ENCODE assay signal across 8 cellular contexts in the genomic region with DNA sequence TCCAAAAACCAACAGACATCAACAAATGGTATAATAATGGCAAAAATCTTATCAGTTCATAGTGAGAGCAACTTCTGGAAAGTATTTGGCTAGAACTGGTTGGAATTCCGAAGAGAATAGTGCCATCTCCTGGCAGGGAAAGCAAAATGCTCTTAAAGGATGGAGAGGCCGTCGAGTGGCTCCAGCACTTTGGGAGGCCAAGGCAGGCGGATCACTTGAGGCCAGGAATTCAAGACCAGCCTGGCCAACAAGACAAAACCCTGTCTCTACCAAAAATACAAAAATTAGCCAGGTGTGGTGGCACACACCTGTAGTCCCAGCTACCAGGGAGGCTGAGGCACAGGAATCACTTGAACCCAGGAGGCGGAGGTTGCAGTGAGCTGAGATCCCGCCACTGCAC. TPM values are rescaled to one million over a fixed set of nuclear protein-coding genes. Genes with fewer than 3 reads are reported as not detected.
DNase-seq lines count a peak whose midpoint lies in the region; ATAC-seq and TF ChIP-seq lines count a peak whose summit lies in the region.
"Not testable (repeated sequence)": the region's sequence is repeated elsewhere in the genome, so short reads cannot be mapped to it uniquely, and the experiment has no call there.

No MANE protein-coding gene starts in this region.

- peaks cover 24% of the 10 kb centered on the region for H3K36me3 ChIP-seq in Panc1 (ENCODE audit: control insufficient read depth, insufficient read depth, low read length)
- not testable (repeated sequence) for H3K36me3 ChIP-seq in fibroblast of lung (ENCODE audit: control insufficient read depth, insufficient read depth, low read length)
- peaks cover 45% of the 10 kb centered on the region for H3K36me3 ChIP-seq in smooth muscle cell (ENCODE audit: low read depth)

- not testable (repeated sequence) for H4K20me1 ChIP-seq in fibroblast of lung (ENCODE audit: control insufficient read depth, extremely low read depth, insufficient read depth, low read length)
- H4K20me1 ChIP-seq in smooth muscle cell (ENCODE audit: low read depth): peaks cover 21% of the 10 kb centered on the region

- H3K4me2 ChIP-seq in fibroblast of lung (ENCODE audit: extremely low read depth, insufficient read depth, low read length); smooth muscle cell: not testable (repeated sequence)

- peak; percentile 83 for TF ChIP-seq CTCF in C4-2B (conservative IDR thresholded peaks at IDR 0.05)
- peak; percentile 28 for TF ChIP-seq CTCF in GM13976 (IDR thresholded peaks at IDR 0.05; ENCODE audit: borderline replicate concordance, control extremely low read depth, extremely low read depth, insufficient read depth, missing control alignments)
- peak; percentile 77 for TF ChIP-seq CTCF in Panc1 (IDR thresholded peaks at IDR 0.05)
- peak; percentile 51 to 66 for TF ChIP-seq CTCF in fibroblast of lung (conservative IDR thresholded peaks at IDR 0.05 in 1 of 2, IDR thresholded peaks at IDR 0.05 in 1 of 2; ENCODE audit: low read depth in 1 of 2, low read length in 2 of 2)
- TF ChIP-seq CTCF in smooth muscle cell (IDR thresholded peaks at IDR 0.05; ENCODE audit: borderline replicate concordance, insufficient read depth, poor library complexity, severe bottlenecking): peak; percentile 54

- in situ Hi-C loops in GM13976 (cut with MboI; ENCODE audit: low sequenced_read_pairs, unreplicated experiment); Panc1 (cut with HindIII; ENCODE audit: low pct_unique_long_range_greater_than_20kb, low sequenced_read_pairs): not testable (repeated sequence)

- not testable (repeated sequence) for H3K4me1 ChIP-seq in Panc1 (ENCODE audit: control insufficient read depth, insufficient read depth, low read length); fibroblast of lung (ENCODE audit: control insufficient read depth, extremely low read depth, insufficient read depth, low read length); smooth muscle cell (ENCODE audit: low read depth)

- H3K9ac ChIP-seq in fibroblast of lung (ENCODE audit: insufficient read depth, low read length); smooth muscle cell (ENCODE audit: low read depth): not testable (repeated sequence)

- H3K27me3 ChIP-seq in Panc1 (ENCODE audit: control insufficient read depth, insufficient read depth, low read length); fibroblast of lung (ENCODE audit: control insufficient read depth, insufficient read depth, low read length); smooth muscle cell (ENCODE audit: low read depth): not testable (repeated sequence)

- DNase-seq in GM13976 (ENCODE audit: low spot score); Panc1 (ENCODE audit: low read depth, low spot score); left lobe of liver (ENCODE audit: low spot score); smooth muscle cell (lab: John Stamatoyannopoulos, UW; ENCODE audit: unreplicated experiment): not testable (repeated sequence)
- peak; percentile 6 to 61 (median 22) for DNase-seq in NCI-H1417 (lab: John Stamatoyannopoulos, UW)
- DNase-seq in amniotic stem cell (lab: John Stamatoyannopoulos, UW): peak; percentile 13
- peak; percentile 51 to 62 for DNase-seq in fibroblast of lung (ENCODE audit: low read depth in 2 of 2)

- H3K9me3 ChIP-seq in Panc1 (ENCODE audit: control insufficient read depth, insufficient read depth, low read depth, low read length); fibroblast of lung (ENCODE audit: control insufficient read depth, insufficient read depth, low read depth, low read length); smooth muscle cell (replicated peaks; ENCODE audit: low read depth): not testable (repeated sequence)

- H2AFZ ChIP-seq in fibroblast of lung (ENCODE audit: low read length); smooth muscle cell (ENCODE audit: low read depth): not testable (repeated sequence)

- WGBS in smooth muscle cell (ENCODE audit: low lambda C conversion rate): 67% methylated on average over 6 of the region's 6 CpGs

- not testable (repeated sequence) for H3K27ac ChIP-seq in C4-2B; Panc1 (ENCODE audit: low read length); fibroblast of lung (ENCODE audit: insufficient read depth, low read length); smooth muscle cell (ENCODE audit: low read depth)

- ATAC-seq in Panc1 (peak; percentile 80; the same call in 1 of the 2 replicates), left lobe of liver (peak; percentile 93)

- intact Hi-C loops in Panc1 (cut with micrococcal nuclease; ENCODE audit: unreplicated experiment): loop anchor here (10.0 kb wide), 1 partner anchor 80 kb away; no protein-coding TSS in a partner anchor

- POLR2A ChIA-PET in Panc1 (lab: Charles Lee): not testable (repeated sequence)

- H3F3A ChIP-seq in smooth muscle cell (ENCODE audit: low read depth): not testable (repeated sequence)

- H3K79me2 ChIP-seq in fibroblast of lung (ENCODE audit: control insufficient read depth, insufficient read depth, low read length): not testable (repeated sequence)
- peaks cover 18% of the 10 kb centered on the region for H3K79me2 ChIP-seq in smooth muscle cell (ENCODE audit: low read depth)

- H3K4me3 ChIP-seq in Panc1 (ENCODE audit: low read depth in 2 of 2, low read length in 2 of 2); fibroblast of lung (replicated peaks in 1 of 4; ENCODE audit: control extremely low read depth in 1 of 4, insufficient read depth in 1 of 4, low read depth in 3 of 4, low read length in 4 of 4); smooth muscle cell: not testable (repeated sequence)

- CTCF ChIA-PET in Panc1 (lab: Charles Lee): interaction anchor here (0.7 kb wide), 1 partner anchor 44 kb away, joined by 8 read pairs; no protein-coding TSS in a partner anchor

- BruUV-seq in Panc1 (replicated peaks; lab: Mats Ljungman, UMichigan): not testable (repeated sequence)

RNA-seq across cellular contexts. Expression of a gene that starts 14.7 kb away (rescaled TPM):
- total RNA-seq in Panc1 (2021; ENCODE audit: unreplicated experiment): 85.8 TPM
- polyA plus RNA-seq in Panc1 (2012; ENCODE audit: insufficient read length): 94.1 TPM
- total RNA-seq in fibroblast of lung: 72.3 and 97.8 TPM in 2 replicates
- 60.3 and 62.4 TPM in 2 replicates for polyA plus RNA-seq in fibroblast of lung
- polyA plus RNA-seq in fibroblast of lung (2012): 61.1 and 76.1 TPM in 2 replicates
- 8.6 and 17.5 TPM in 2 replicates for polyA minus RNA-seq in fibroblast of lung (ENCODE audit: low replicate concordance)
- total RNA-seq in left lobe of liver: 21.0 TPM
- total RNA-seq in smooth muscle cell: 74.9 and 79.6 TPM in 2 replicates
- polyA plus RNA-seq in smooth muscle cell: 50.8 and 54.0 TPM in 2 replicates

RNA-seq across cellular contexts. Expression of a gene that starts 28.2 kb away (rescaled TPM):
- total RNA-seq in Panc1 (2021; ENCODE audit: unreplicated experiment) (17.7 TPM), fibroblast of lung (42.1 and 55.0 TPM in 2 replicates), left lobe of liver (19.4 TPM), smooth muscle cell (11.0 and 12.0 TPM in 2 replicates)
- 11.5 TPM for polyA plus RNA-seq in Panc1 (2012; ENCODE audit: insufficient read length)
- polyA plus RNA-seq in fibroblast of lung (18.8 and 23.6 TPM in 2 replicates), smooth muscle cell (5.8 and 6.7 TPM in 2 replicates)
- 9.5 and 10.6 TPM in 2 replicates for polyA plus RNA-seq in fibroblast of lung (2012)
- 16.1 and 30.9 TPM in 2 replicates for polyA minus RNA-seq in fibroblast of lung (ENCODE audit: low replicate concordance)

RNA-seq across cellular contexts. Expression of a gene that starts 30.2 kb away (rescaled TPM):
- total RNA-seq in Panc1 (2021; ENCODE audit: unreplicated experiment) (23.4 TPM), fibroblast of lung (13.9 and 14.4 TPM in 2 replicates), left lobe of liver (2.3 TPM), smooth muscle cell (29.5 and 32.0 TPM in 2 replicates)
- polyA plus RNA-seq in Panc1 (2012; ENCODE audit: insufficient read length): 29.7 TPM
- polyA plus RNA-seq in fibroblast of lung (14.7 and 25.0 TPM in 2 replicates), smooth muscle cell (67.1 and 70.2 TPM in 2 replicates)
- 44.6 and 64.8 TPM in 2 replicates for polyA plus RNA-seq in fibroblast of lung (2012)
- 129 and 132 TPM in 2 replicates for polyA minus RNA-seq in fibroblast of lung (ENCODE audit: low replicate concordance)

RNA-seq across cellular contexts. Expression of a gene that starts 37.5 kb away (rescaled TPM):
- total RNA-seq in Panc1 (2021; ENCODE audit: unreplicated experiment) (53.8 TPM), fibroblast of lung (34.8 and 39.5 TPM in 2 replicates), left lobe of liver (8.2 TPM), smooth muscle cell (72.4 and 73.5 TPM in 2 replicates)
- 28.6 TPM for polyA plus RNA-seq in Panc1 (2012; ENCODE audit: insufficient read length)
- polyA plus RNA-seq in fibroblast of lung (56.5 and 63.7 TPM in 2 replicates), smooth muscle cell (43.7 and 44.4 TPM in 2 replicates)
- 57.6 and 60.0 TPM in 2 replicates for polyA plus RNA-seq in fibroblast of lung (2012)
- 2.5 and 9.0 TPM in 2 replicates for polyA minus RNA-seq in fibroblast of lung (ENCODE audit: low replicate concordance)

Comparison
In these comparisons a context has a peak if more than half of its experiments do, and no peak if none do; other contexts are left out.
1. CTCF ChIP-seq: peak in every context shown above with its lines; median percentile 83 in C4-2B; 77 in Panc1; 58 in fibroblast of lung; 54 in smooth muscle cell; 28 in GM13976.